Comparison of ENCODE assay signal across 26 cellular contexts in the genomic region with DNA sequence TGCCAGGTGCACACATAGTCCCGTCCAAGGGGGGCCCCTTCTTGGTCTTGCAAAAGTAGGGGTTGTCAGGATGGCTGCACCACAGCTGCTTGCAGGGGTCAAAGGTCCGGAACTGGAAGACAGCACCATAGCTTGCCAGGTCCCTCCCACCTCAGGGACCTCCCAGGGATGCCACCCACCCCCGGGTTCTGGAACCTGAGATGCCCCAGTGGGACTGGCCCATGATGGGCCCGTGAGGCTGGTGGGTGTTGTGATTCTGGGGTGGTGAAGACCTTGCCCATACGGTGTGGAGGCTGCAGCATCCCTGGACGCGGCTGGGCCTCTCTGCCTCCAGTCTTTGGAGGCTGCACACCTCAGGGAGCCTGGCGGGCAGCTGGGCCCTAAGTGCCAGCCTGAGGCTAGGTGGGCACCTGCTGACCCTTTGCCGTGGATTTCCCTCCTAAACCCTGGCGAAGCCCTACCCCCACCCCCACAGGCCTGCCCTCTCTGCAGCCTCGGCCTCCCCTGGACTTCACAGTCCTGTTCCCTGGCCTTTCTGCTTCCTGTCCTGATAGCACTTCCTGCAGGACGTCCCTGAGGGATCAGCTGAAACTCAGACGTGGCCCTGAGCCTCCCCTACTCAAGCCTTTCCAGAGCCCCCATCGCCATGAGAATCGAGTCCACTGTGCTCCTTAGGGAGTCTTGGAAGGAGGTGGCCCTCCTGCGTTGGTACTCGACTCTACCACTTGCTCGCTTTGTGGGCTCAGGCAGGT.
A peak's percentile ranks its signal among the peaks of the same experiment; 100 is the strongest.
DNase-seq lines count a peak whose midpoint lies in the region; ATAC-seq and TF ChIP-seq lines count a peak whose summit lies in the region.
"Had no signal": no experiment of that assay in that cellular context is flagged by ENCODE, and none has a peak within 500 bp of the region (broad histone marks: within the 10 kb centered on the region; RNA-seq: fewer than 3 reads in every experiment).

No MANE protein-coding gene starts in this region.

- no peaks in the 10 kb centered on the region for H3K9me3 Mint-ChIP-seq in activated T-helper 17 cell treated with anti-CD3 and anti-CD28 coated beads, Interleukin-2, amount 50 U/mL, for 72 hours
- H3K9me3 Mint-ChIP-seq: CD8-positive, alpha-beta T cell had no signal

- H3K27ac ChIP-seq in RWPE2 (ENCODE audit: poor library complexity, severe bottlenecking) (no peak overlapping the region), right cardiac atrium (ENCODE audit: low read length) (no peak overlapping the region), osteoblast (ENCODE audit: low read depth, low read length) (no peak overlapping the region)
- H3K27ac ChIP-seq: 22Rv1; BLaER1 treated with 17β-estradiol and CSF1 and Interleukin-3, amounts not matched to agents 10 nM and 100 nM; KMS-11; Peyer's patch had no signal

- no peaks in the 10 kb centered on the region for H4K20me1 ChIP-seq in osteoblast (ENCODE audit: insufficient read depth, low read length)
- H4K20me1 ChIP-seq: BLaER1 treated with 17β-estradiol and CSF1 and Interleukin-3, amounts not matched to agents 10 nM and 100 nM had no signal

- ATAC-seq in RWPE2 (ENCODE audit: low read depth) = no peak
- ATAC-seq in right cardiac atrium = no peak
- ATAC-seq in GM18517 (IDR thresholded peaks at IDR 0.05; ENCODE audit: unreplicated experiment) = no peak
- no peak for ATAC-seq in activated T-helper 17 cell treated with anti-CD3 and anti-CD28 coated beads, Interleukin-2, amount 50 U/mL, for 72 hours (replicated peaks)
- ATAC-seq: CD8-positive, alpha-beta T cell; HCT116 had no signal

- H3K4me1 Mint-ChIP-seq in activated T-helper 17 cell treated with anti-CD3 and anti-CD28 coated beads, Interleukin-2, amount 50 U/mL, for 72 hours = no peaks in the 10 kb centered on the region

- H3K4me3 ChIP-seq in RWPE2 (ENCODE audit: severe bottlenecking) (no peak overlapping the region), right cardiac atrium (ENCODE audit: low read length) (no peak overlapping the region), osteoblast (ENCODE audit: insufficient read depth, low read length) (no peak overlapping the region)
- H3K4me3 ChIP-seq: BLaER1 treated with 17β-estradiol and CSF1 and Interleukin-3, amounts not matched to agents 10 nM and 100 nM; Peyer's patch had no signal

- TF ChIP-seq CTCF in RWPE2 (IDR thresholded peaks at IDR 0.05; ENCODE audit: poor library complexity, severe bottlenecking) = no peak
- TF ChIP-seq CTCF in osteoblast (IDR thresholded peaks at IDR 0.05; ENCODE audit: extremely low read depth, low read depth, low read length) = no peak

- no peaks in the 10 kb centered on the region for H3K27me3 ChIP-seq in RWPE2 (ENCODE audit: insufficient read depth, poor library complexity, severe bottlenecking)
- H3K27me3 ChIP-seq in right cardiac atrium (ENCODE audit: control insufficient read depth, insufficient read depth) = no peaks in the 10 kb centered on the region
- H3K27me3 ChIP-seq in osteoblast (ENCODE audit: insufficient read depth, low read length) = no peaks in the 10 kb centered on the region
- H3K27me3 ChIP-seq: BLaER1 treated with 17β-estradiol and CSF1 and Interleukin-3, amounts not matched to agents 10 nM and 100 nM; Peyer's patch had no signal

- H3K4me1 ChIP-seq in RWPE2 (ENCODE audit: insufficient read depth, poor library complexity, severe bottlenecking) = no peaks in the 10 kb centered on the region
- no peaks in the 10 kb centered on the region for H3K4me1 ChIP-seq in right cardiac atrium (ENCODE audit: control insufficient read depth, insufficient read depth, low read length)
- no peaks in the 10 kb centered on the region for H3K4me1 ChIP-seq in osteoblast (ENCODE audit: insufficient read depth, low read length)
- H3K4me1 ChIP-seq: Peyer's patch had no signal

- no peak overlapping the region for H3K4me3 Mint-ChIP-seq in activated T-helper 17 cell treated with anti-CD3 and anti-CD28 coated beads, Interleukin-2, amount 50 U/mL, for 72 hours
- H3K4me3 Mint-ChIP-seq: CD8-positive, alpha-beta T cell had no signal

- no peaks in the 10 kb centered on the region for H3K79me2 ChIP-seq in osteoblast (ENCODE audit: insufficient read depth, low read length)

- no peak overlapping the region for H2AFZ ChIP-seq in osteoblast (ENCODE audit: low read length)

- H3K4me2 ChIP-seq in osteoblast (ENCODE audit: insufficient read depth, low read length) = no peak overlapping the region
- H3K4me2 ChIP-seq: BLaER1 treated with 17β-estradiol and CSF1 and Interleukin-3, amounts not matched to agents 10 nM and 100 nM; KMS-11 had no signal

- intact Hi-C loops in right cardiac atrium (cut with DNase I) = no loop called here

- no peaks in the 10 kb centered on the region for H3K27me3 Mint-ChIP-seq in activated T-helper 17 cell treated with anti-CD3 and anti-CD28 coated beads, Interleukin-2, amount 50 U/mL, for 72 hours

- H3K27ac Mint-ChIP-seq in activated T-helper 17 cell treated with anti-CD3 and anti-CD28 coated beads, Interleukin-2, amount 50 U/mL, for 72 hours = no peak overlapping the region
- H3K27ac Mint-ChIP-seq: CD8-positive, alpha-beta T cell had no signal

- H3K36me3 ChIP-seq in RWPE2 (ENCODE audit: low read depth) (no peaks in the 10 kb centered on the region), osteoblast (ENCODE audit: insufficient read depth, low read length) (peaks cover 63% of the 10 kb centered on the region)
- H3K36me3 ChIP-seq: BLaER1 treated with 17β-estradiol and CSF1 and Interleukin-3, amounts not matched to agents 10 nM and 100 nM; Peyer's patch had no signal

- peak; percentile 6 for DNase-seq in activated CD8-positive, alpha-beta memory T cell treated with anti-CD3 and anti-CD28 coated beads, Interleukin-2, amount 50 U/mL, for 4 hours
- DNase-seq in activated CD8-positive, alpha-beta memory T cell treated with anti-CD3 and anti-CD28 coated beads, Interleukin-2, amount 50 U/mL, for 48 hours = no peak
- DNase-seq in RWPE2 (ENCODE audit: low spot score) (peak; percentile 63), right cardiac atrium (peak in 2 of 3 donors; percentile 33 to 48), osteoblast (ENCODE audit: insufficient read length, low spot score, missing footprints) (peak; percentile 76), NCI-H2107 (lab: John Stamatoyannopoulos, UW) (no peak)
- DNase-seq: ACHN; CD8-positive, alpha-beta T cell; DMS153; GDM1; GOT3; IMR-90; NCI-H1105; NCI-H146; NCI-H2029; NCI-H2171; NCI-H345; NCI-H524; NCI-H82; Peyer's patch had no signal

- H3K9me3 ChIP-seq in RWPE2 (ENCODE audit: severe bottlenecking) (peaks cover 22% of the 10 kb centered on the region), right cardiac atrium (ENCODE audit: control insufficient read depth, low read length) (no peaks in the 10 kb centered on the region), osteoblast (ENCODE audit: low read depth, low read length) (no peaks in the 10 kb centered on the region)
- H3K9me3 ChIP-seq: BLaER1 treated with 17β-estradiol and CSF1 and Interleukin-3, amounts not matched to agents 10 nM and 100 nM; Peyer's patch had no signal

- no peaks in the 10 kb centered on the region for H3K36me3 Mint-ChIP-seq in activated T-helper 17 cell treated with anti-CD3 and anti-CD28 coated beads, Interleukin-2, amount 50 U/mL, for 72 hours (ENCODE audit: low read depth)
- H3K36me3 Mint-ChIP-seq: CD8-positive, alpha-beta T cell had no signal

- WGBS in right cardiac atrium = 76% methylated on average over 18 of the region's 18 CpGs

Comparison
In these comparisons a context has a peak if more than half of its experiments do, and no peak if none do; other contexts are left out.
1. DNase-seq: peak in activated CD8-positive, alpha-beta memory T cell treated with anti-CD3 and anti-CD28 coated beads, Interleukin-2, amount 50 U/mL, for 4 hours (single experiment), RWPE2 (single experiment), right cardiac atrium (2 of 3) and osteoblast (single experiment); none in activated CD8-positive, alpha-beta memory T cell treated with anti-CD3 and anti-CD28 coated beads, Interleukin-2, amount 50 U/mL, for 48 hours (single experiment) and NCI-H2107 (single experiment).